21 cellular contexts compared by ENCODE assay signal in the genomic region with DNA sequence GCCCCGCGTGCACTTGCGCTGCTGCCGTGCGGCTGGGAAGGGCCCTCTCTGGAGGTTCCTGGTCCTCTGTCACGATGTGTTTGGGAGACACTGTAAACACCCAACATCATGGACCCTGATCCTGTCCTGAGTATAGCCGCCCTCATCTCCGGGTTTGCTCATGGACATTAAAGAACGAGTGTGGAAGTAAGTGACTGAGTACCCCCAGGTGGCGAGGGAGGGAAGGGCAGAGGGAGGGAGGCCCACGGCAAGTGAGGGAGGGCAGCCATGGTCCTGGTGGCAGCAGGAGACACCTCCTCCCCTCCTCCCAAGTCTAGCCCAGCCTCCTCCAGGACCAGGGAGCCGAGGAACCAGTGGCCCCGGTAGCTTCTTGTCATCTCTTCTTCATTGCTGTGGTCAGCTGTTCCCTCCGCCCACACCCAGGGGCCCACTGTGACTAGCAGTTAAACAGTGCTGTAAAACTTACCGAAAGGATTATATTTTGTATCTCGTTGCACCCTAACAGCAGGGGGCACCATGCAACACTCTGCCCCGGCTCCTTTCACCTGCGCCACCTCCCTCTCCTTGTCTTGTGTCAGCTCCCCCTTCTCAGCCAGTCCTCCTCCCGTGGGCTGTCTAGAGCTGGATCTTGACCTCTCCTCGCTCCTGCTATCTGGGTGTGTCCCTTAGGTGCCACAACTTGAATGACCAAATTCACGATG.
DNase-seq lines count a peak whose midpoint lies in the region; ATAC-seq, FAIRE-seq and TF ChIP-seq lines count a peak whose summit lies in the region.
"Had no signal": no experiment of that assay in that cellular context is flagged by ENCODE, and none has a peak within 500 bp of the region (broad histone marks: within the 10 kb centered on the region; RNA-seq: fewer than 3 reads in every experiment).

No MANE protein-coding gene starts in this region.

- H3K4me1 ChIP-seq in GM23338 (ENCODE audit: insufficient read depth), result peaks cover 10% of the 10 kb centered on the region
- H3K4me1 ChIP-seq in K562 (replicated peaks in 1 of 2; ENCODE audit: control insufficient read depth in 2 of 2, insufficient read depth in 2 of 2, low read length in 2 of 2), result no peaks in the 10 kb centered on the region
- peaks cover 12% of the 10 kb centered on the region for H3K4me1 ChIP-seq in neural progenitor cell
- no peaks in the 10 kb centered on the region for H3K4me1 ChIP-seq in PC-9 (replicated peaks; ENCODE audit: insufficient read depth)

- no peak for FAIRE-seq in K562 (lab: Jason Lieb, UNC)
- FAIRE-seq: endothelial cell of umbilical vein had no signal

- TF ChIP-seq EP300 in K562 (IDR thresholded peaks at IDR 0.05; ENCODE audit: low read length), result no peak

- H3F3A ChIP-seq in GM23338 (replicated peaks; ENCODE audit: low read depth), result no peaks in the 10 kb centered on the region
- no peaks in the 10 kb centered on the region for H3F3A ChIP-seq in neural progenitor cell (ENCODE audit: low read depth)
- no peaks in the 10 kb centered on the region for H3F3A ChIP-seq in PC-9 (ENCODE audit: insufficient read depth, low read depth)

- H3K9me2 ChIP-seq in GM23338 (ENCODE audit: insufficient read depth) (no peaks in the 10 kb centered on the region), PC-9 (ENCODE audit: insufficient read depth) (no peaks in the 10 kb centered on the region)

- no peaks in the 10 kb centered on the region; the same call in 2 of the 3 replicates for H3K36me3 Mint-ChIP-seq in GM23338 (ENCODE audit: low read depth)
- no peaks in the 10 kb centered on the region for H3K36me3 Mint-ChIP-seq in neural progenitor cell
- H3K36me3 Mint-ChIP-seq: activated naive CD8-positive, alpha-beta T cell; type B pancreatic cell had no signal

- H4K20me1 ChIP-seq in GM23338 (replicated peaks; ENCODE audit: insufficient read depth) (no peaks in the 10 kb centered on the region), K562 (replicated peaks; ENCODE audit: control insufficient read depth, insufficient read depth, low read length) (no peaks in the 10 kb centered on the region; the same call in 1 of the 2 replicates), neural progenitor cell (ENCODE audit: low read depth) (no peaks in the 10 kb centered on the region), PC-9 (ENCODE audit: insufficient read depth) (no peaks in the 10 kb centered on the region)

- BruUV-seq in K562 (replicated peaks; lab: Mats Ljungman, UMichigan), result no TSS peak
- no TSS peak for BruUV-seq in PC-9 (replicated peaks; lab: Mats Ljungman, UMichigan)

- no peak overlapping the region for H3K4me2 ChIP-seq in GM23338
- no peak overlapping the region for H3K4me2 ChIP-seq in K562 (ENCODE audit: insufficient read depth, low read length)
- H3K4me2 ChIP-seq in neural progenitor cell, result no peak overlapping the region
- H3K4me2 ChIP-seq in PC-9, result no peak overlapping the region

- CTCF ChIA-PET in K562 (lab: Yijun Ruan, JAX; ENCODE audit: low intra/inter-chr PET ratio) (no interaction called here), PC-9 (lab: Charles Lee) (no interaction called here)

- H3K4me3 ChIP-seq in GM23338 (no peak overlapping the region), K562 (no peak overlapping the region), neural progenitor cell (no peak overlapping the region), PC-9 (no peak overlapping the region)
- H3K4me3 ChIP-seq: coronary artery, SK-N-MC had no signal

- H3K9ac ChIP-seq in K562 (ENCODE audit: insufficient read depth in 1 of 2, low read depth in 2 of 2, low read length in 2 of 2) (no peak overlapping the region), neural progenitor cell (no peak overlapping the region)

- H3K4me3 Mint-ChIP-seq in GM23338, result no peak overlapping the region
- peak overlapping the region; percentile 46 for H3K4me3 Mint-ChIP-seq in neural progenitor cell
- H3K4me3 Mint-ChIP-seq: activated naive CD8-positive, alpha-beta T cell; activated T-cell treated with anti-CD3 and anti-CD28 coated beads, Interleukin-2, amount 50 U/mL, for 72 hours; stimulated activated naive CD8-positive, alpha-beta T cell treated with anti-CD3 and anti-CD28 coated beads, Interleukin-15, amount 100 ng/mL, for 72 hours; type B pancreatic cell had no signal

- H3K79me2 ChIP-seq in GM23338 (replicated peaks; ENCODE audit: insufficient read depth) (no peaks in the 10 kb centered on the region), K562 (ENCODE audit: control insufficient read depth, insufficient read depth, low read length) (no peaks in the 10 kb centered on the region), neural progenitor cell (ENCODE audit: low read depth) (no peaks in the 10 kb centered on the region), PC-9 (ENCODE audit: low read depth) (no peaks in the 10 kb centered on the region)

- H3K4me1 Mint-ChIP-seq in GM23338 (peaks cover 20% of the 10 kb centered on the region), neural progenitor cell (peaks cover 30% of the 10 kb centered on the region)
- H3K4me1 Mint-ChIP-seq: stimulated activated naive CD8-positive, alpha-beta T cell treated with anti-CD3 and anti-CD28 coated beads, Interleukin-15, amount 100 ng/mL, for 72 hours had no signal

- DNase-seq in GM23338 (ENCODE audit: low spot score) (peak; percentile 39), LHCN-M2 (ENCODE audit: low read depth) (peak; percentile 4), K562 (ENCODE audit: extremely low read depth in 1 of 4, low spot score in 3 of 4) (peak; percentile 11 to 17 (median 16)), neural progenitor cell (ENCODE audit: low spot score) (no peak), PC-9 (no peak), EL (no peak), HK-2 (ENCODE audit: unreplicated experiment) (no peak)
- DNase-seq: activated CD4-positive, CD25-positive, alpha-beta regulatory T cell treated with anti-CD3 and anti-CD28 coated beads, Interleukin-2, amount 50 U/mL, for 72 hours; activated T-cell treated with anti-CD3 and anti-CD28 coated beads, Interleukin-2, amount 50 U/mL, for 72 hours; AML-193; IMR-90; NCI-H1694 treated with DMSO at 0.1 percent for 48 hours; NCI-H226; stimulated activated CD4-positive, alpha-beta T cell treated with anti-CD3 and anti-CD28 coated beads, Interleukin-4, amount 100 ng/mL, for 24 hours; stimulated activated naive CD8-positive, alpha-beta T cell treated with anti-CD3 and anti-CD28 coated beads, Interleukin-15, amount 100 ng/mL, for 72 hours had no signal

- 0 out of 4 replicates have a peak, but pooled peaks of 1 of the 2 experiments have one; percentile 5 for TF ChIP-seq RAD21 in K562 (CRISPR knock-in tag; conservative IDR thresholded peaks at IDR 0.05 in 1 of 2, IDR thresholded peaks at IDR 0.05 in 1 of 2)

- H3K9me1 ChIP-seq in K562 (ENCODE audit: control insufficient read depth, insufficient read depth, low read length), result no peaks in the 10 kb centered on the region

- no peaks in the 10 kb centered on the region for H3K27me3 Mint-ChIP-seq in GM23338 (ENCODE audit: insufficient read depth, low read depth, poor library complexity)
- H3K27me3 Mint-ChIP-seq in neural progenitor cell (ENCODE audit: insufficient read depth, low read depth), result peaks cover 10% of the 10 kb centered on the region

- H2AFZ ChIP-seq in GM23338 (no peak overlapping the region), K562 (ENCODE audit: low read depth, low read length) (no peak overlapping the region), neural progenitor cell (replicated peaks) (no peak overlapping the region), PC-9 (no peak overlapping the region)

- TF ChIP-seq POLR2A in K562 (conservative IDR thresholded peaks at IDR 0.05), result no peak

- POLR2A ChIA-PET in K562 (lab: Yijun Ruan, JAX), result no interaction called here
- POLR2A ChIA-PET in PC-9 (lab: Charles Lee; ENCODE audit: unreplicated experiment), result no interaction called here

- intact Hi-C loops in K562 (cut with micrococcal nuclease) (no loop called here), PC-9 (cut with micrococcal nuclease; ENCODE audit: unreplicated experiment) (no loop called here)

- no peaks in the 10 kb centered on the region for H3K9me3 ChIP-seq in K562 (replicated peaks; ENCODE audit: control insufficient read depth, insufficient read depth, low read depth, low read length)
- no peaks in the 10 kb centered on the region for H3K9me3 ChIP-seq in neural progenitor cell (ENCODE audit: low read depth)
- no peaks in the 10 kb centered on the region for H3K9me3 ChIP-seq in PC-9 (ENCODE audit: insufficient read depth, low read depth)

- H3K36me3 ChIP-seq in GM23338 (ENCODE audit: insufficient read depth), result no peaks in the 10 kb centered on the region
- H3K36me3 ChIP-seq in K562 (ENCODE audit: control insufficient read depth, insufficient read depth, low read length), result no peaks in the 10 kb centered on the region
- H3K36me3 ChIP-seq in neural progenitor cell, result no peaks in the 10 kb centered on the region
- H3K36me3 ChIP-seq in PC-9 (ENCODE audit: low read depth), result no peaks in the 10 kb centered on the region

- H3K27me3 ChIP-seq in GM23338 (ENCODE audit: insufficient read depth) (no peaks in the 10 kb centered on the region), K562 (ENCODE audit: control insufficient read depth in 2 of 2, insufficient read depth in 2 of 2, low read length in 2 of 2) (peaks cover 2 to 17% of the 10 kb centered on the region in 2 experiments; a peak in 3 of 5 replicates), neural progenitor cell (no peaks in the 10 kb centered on the region), PC-9 (ENCODE audit: insufficient read depth, low read depth) (peaks cover 63% of the 10 kb centered on the region)

- in situ Hi-C loops in K562 (cut with MboI), result no loop called here

- TF ChIP-seq CTCF in GM23338 (conservative IDR thresholded peaks at IDR 0.05; ENCODE audit: low read depth in 2 of 2) (peak; percentile 18 to 57; a peak in 3 of 4 replicates), K562 (IDR thresholded peaks at IDR 0.05 in 2 of 3, conservative IDR thresholded peaks at IDR 0.05 in 1 of 3; ENCODE audit: insufficient read depth in 2 of 3, low read depth in 1 of 3, low read length in 3 of 3) (peak; percentile 29 to 41 (median 39); a peak in 3 of 6 replicates), neural progenitor cell (IDR thresholded peaks at IDR 0.05) (no peak), PC-9 (conservative IDR thresholded peaks at IDR 0.05) (no peak)

- H3K9me3 Mint-ChIP-seq in GM23338 (no peaks in the 10 kb centered on the region), neural progenitor cell (no peaks in the 10 kb centered on the region)
- H3K9me3 Mint-ChIP-seq: activated T-cell treated with anti-CD3 and anti-CD28 coated beads, Interleukin-2, amount 50 U/mL, for 72 hours; stimulated activated naive CD8-positive, alpha-beta T cell treated with anti-CD3 and anti-CD28 coated beads, Interleukin-15, amount 100 ng/mL, for 72 hours; type B pancreatic cell had no signal

- ATAC-seq in GM23338, result peak; percentile 69
- peak; percentile 80 for ATAC-seq in K562
- ATAC-seq: activated T-cell treated with anti-CD3 and anti-CD28 coated beads, Interleukin-2, amount 50 U/mL, for 72 hours; stimulated activated naive CD8-positive, alpha-beta T cell treated with anti-CD3 and anti-CD28 coated beads, Interleukin-15, amount 100 ng/mL, for 72 hours had no signal

- no peak overlapping the region for H3K27ac ChIP-seq in GM23338 (ENCODE audit: low read depth)
- no peak overlapping the region for H3K27ac ChIP-seq in K562 (ENCODE audit: extremely low read depth, low read depth, low read length)
- no peak overlapping the region for H3K27ac ChIP-seq in neural progenitor cell
- H3K27ac ChIP-seq in PC-9, result no peak overlapping the region
- H3K27ac ChIP-seq: coronary artery, HL-60, SK-N-MC had no signal

- no peak overlapping the region for H3K27ac Mint-ChIP-seq in GM23338
- H3K27ac Mint-ChIP-seq in neural progenitor cell, result peak overlapping the region; percentile 80
- H3K27ac Mint-ChIP-seq: activated naive CD8-positive, alpha-beta T cell; activated T-cell treated with anti-CD3 and anti-CD28 coated beads, Interleukin-2, amount 50 U/mL, for 72 hours; type B pancreatic cell had no signal

- WGBS in K562 (ENCODE audit: insufficient coverage, low coverage, missing lambda C conversion rate), result under 1% methylated on average over 16 of the region's 21 CpGs

Comparison
In these comparisons a context has a peak if more than half of its experiments do, and no peak if none do; other contexts are left out.
1. DNase-seq: peak in GM23338 (single experiment), LHCN-M2 (single experiment) and K562 (4 of 4); none in neural progenitor cell (single experiment), PC-9 (0 of 2), EL (single experiment) and HK-2 (single experiment).
2. CTCF ChIP-seq: peak in GM23338 (2 of 2) and K562 (3 of 3); none in neural progenitor cell (single experiment) and PC-9 (single experiment).